ENCODE assay signal across 9 cellular contexts in the genomic region with DNA sequence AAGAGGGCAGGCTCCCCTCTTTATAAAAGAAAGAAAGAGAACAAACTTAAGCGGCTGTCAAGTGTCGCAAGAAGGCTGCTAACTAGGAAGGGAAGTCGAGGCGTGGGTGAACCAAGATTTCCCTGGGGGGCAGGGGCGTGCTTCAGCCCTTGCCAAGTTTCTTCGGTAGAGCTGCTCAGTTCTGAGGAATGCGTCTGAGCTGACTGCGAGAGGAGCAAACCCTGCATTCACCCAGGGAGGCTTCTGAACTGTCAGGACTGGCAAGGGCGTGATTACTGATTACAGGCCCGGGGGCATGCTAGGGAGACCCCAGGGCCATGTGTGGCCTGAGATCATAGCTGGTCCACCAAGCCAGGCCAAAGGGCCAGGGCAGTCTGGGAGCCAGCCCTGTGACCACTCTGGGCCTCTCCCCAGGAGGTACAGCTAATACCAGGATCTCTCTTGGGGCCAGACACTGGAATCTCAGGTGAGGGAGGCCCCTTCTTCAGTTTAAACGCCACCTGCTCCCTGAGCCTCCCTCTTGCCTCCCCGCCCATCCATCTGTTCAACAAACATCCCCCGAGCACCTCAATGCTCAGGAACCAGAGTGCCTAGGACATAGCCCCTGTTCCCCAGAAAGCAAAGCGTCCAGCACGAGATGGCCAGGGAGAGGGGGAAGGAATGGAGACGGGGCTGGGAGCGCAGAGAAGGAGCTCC. TPM values are rescaled to one million over a fixed set of nuclear protein-coding genes. Genes with fewer than 3 reads are reported as not detected.
DNase-seq lines count a peak whose midpoint lies in the region; ATAC-seq and TF ChIP-seq lines count a peak whose summit lies in the region.
"Had no signal": no experiment of that assay in that cellular context is flagged by ENCODE, and none has a peak within 500 bp of the region (broad histone marks: within the 10 kb centered on the region; RNA-seq: fewer than 3 reads in every experiment).

No MANE protein-coding gene starts in this region.

- H3K27ac Mint-ChIP-seq in neural progenitor cell = peak overlapping the region; percentile 50
- no peak overlapping the region for H3K27ac Mint-ChIP-seq in activated T-helper 1 cell treated with anti-CD3 and anti-CD28 coated beads, Interleukin-12 subunit alpha, Interleukin-12 subunit beta, Interleukin-2, Interleukin-4 antibody, amounts not matched to agents 30 ng/mL and 10 ng/mL and 1 ng/mL, durations not matched to agents 14 hours and 24 hours and 36 hours
- H3K27ac Mint-ChIP-seq: activated naive CD8-positive, alpha-beta T cell treated with anti-CD3 and anti-CD28 coated beads for 36 hours had no signal

- no peak for ATAC-seq in HG03521 (IDR thresholded peaks at IDR 0.05; ENCODE audit: unreplicated experiment)

- H3K27ac ChIP-seq in neural progenitor cell = no peak overlapping the region

- no peaks in the 10 kb centered on the region for H3K36me3 ChIP-seq in neural progenitor cell

- H3K4me2 ChIP-seq in neural progenitor cell = no peak overlapping the region

- peaks cover 19% of the 10 kb centered on the region for H3K4me1 Mint-ChIP-seq in neural progenitor cell
- peaks cover 5% of the 10 kb centered on the region for H3K4me1 Mint-ChIP-seq in activated T-helper 1 cell treated with anti-CD3 and anti-CD28 coated beads, Interleukin-12 subunit alpha, Interleukin-12 subunit beta, Interleukin-2, Interleukin-4 antibody, amounts not matched to agents 30 ng/mL and 10 ng/mL and 1 ng/mL, durations not matched to agents 14 hours and 24 hours and 36 hours (ENCODE audit: low read depth)

- no peak overlapping the region for H3K4me3 Mint-ChIP-seq in neural progenitor cell
- no peak overlapping the region for H3K4me3 Mint-ChIP-seq in activated T-helper 1 cell treated with anti-CD3 and anti-CD28 coated beads, Interleukin-12 subunit alpha, Interleukin-12 subunit beta, Interleukin-2, Interleukin-4 antibody, amounts not matched to agents 30 ng/mL and 10 ng/mL and 1 ng/mL, durations not matched to agents 14 hours and 24 hours and 36 hours
- H3K4me3 Mint-ChIP-seq: activated naive CD8-positive, alpha-beta T cell treated with anti-CD3 and anti-CD28 coated beads for 36 hours had no signal

- H3K36me3 Mint-ChIP-seq in neural progenitor cell = no peaks in the 10 kb centered on the region
- no peaks in the 10 kb centered on the region for H3K36me3 Mint-ChIP-seq in activated T-helper 1 cell treated with anti-CD3 and anti-CD28 coated beads, Interleukin-12 subunit alpha, Interleukin-12 subunit beta, Interleukin-2, Interleukin-4 antibody, amounts not matched to agents 30 ng/mL and 10 ng/mL and 1 ng/mL, durations not matched to agents 14 hours and 24 hours and 36 hours (ENCODE audit: low read depth)
- H3K36me3 Mint-ChIP-seq: activated naive CD8-positive, alpha-beta T cell treated with anti-CD3 and anti-CD28 coated beads for 36 hours had no signal

- H2AFZ ChIP-seq in neural progenitor cell (replicated peaks) = no peak overlapping the region

- H3K4me1 ChIP-seq in neural progenitor cell = peaks cover 8% of the 10 kb centered on the region

- intact Hi-C loops in activated T-helper 1 cell treated with anti-CD3 and anti-CD28 coated beads, Interleukin-12 subunit alpha, Interleukin-12 subunit beta, Interleukin-2, Interleukin-4 antibody, amounts not matched to agents 30 ng/mL and 10 ng/mL and 1 ng/mL, durations not matched to agents 14 hours and 24 hours and 36 hours (cut with micrococcal nuclease) = no loop called here

- H3K9ac ChIP-seq in neural progenitor cell = no peak overlapping the region

- H3F3A ChIP-seq in neural progenitor cell (ENCODE audit: low read depth) = no peaks in the 10 kb centered on the region

- no peaks in the 10 kb centered on the region for H3K79me2 ChIP-seq in neural progenitor cell (ENCODE audit: low read depth)

- no peaks in the 10 kb centered on the region for H4K20me1 ChIP-seq in neural progenitor cell (ENCODE audit: low read depth)

- no peaks in the 10 kb centered on the region for H3K27me3 ChIP-seq in neural progenitor cell

- no peaks in the 10 kb centered on the region for H3K9me3 Mint-ChIP-seq in neural progenitor cell
- no peaks in the 10 kb centered on the region for H3K9me3 Mint-ChIP-seq in activated T-helper 1 cell treated with anti-CD3 and anti-CD28 coated beads, Interleukin-12 subunit alpha, Interleukin-12 subunit beta, Interleukin-2, Interleukin-4 antibody, amounts not matched to agents 30 ng/mL and 10 ng/mL and 1 ng/mL, durations not matched to agents 14 hours and 24 hours and 36 hours
- H3K9me3 Mint-ChIP-seq: activated naive CD8-positive, alpha-beta T cell treated with anti-CD3 and anti-CD28 coated beads for 36 hours had no signal

- H3K4me3 ChIP-seq in epithelial cell of esophagus (ENCODE audit: low read length) (no peak overlapping the region), neural progenitor cell (no peak overlapping the region)

- TF ChIP-seq CTCF in epithelial cell of esophagus (IDR thresholded peaks at IDR 0.05; ENCODE audit: insufficient read depth, low read depth, low read length, missing control alignments) (no peak), neural progenitor cell (IDR thresholded peaks at IDR 0.05) (no peak)

- DNase-seq in CD1c-positive myeloid dendritic cell (ENCODE audit: extremely low spot score) (peak; percentile 67), NCI-H2171 treated with DMSO at 0.1 percent for 48 hours (lab: John Stamatoyannopoulos, UW) (peak; percentile 91), epithelial cell of esophagus (ENCODE audit: low read depth) (peak; percentile 43), neural progenitor cell (ENCODE audit: low spot score) (no peak)
- DNase-seq in activated T-helper 1 cell treated with anti-CD3 and anti-CD28 coated beads, Interleukin-12 subunit alpha, Interleukin-12 subunit beta, Interleukin-2, Interleukin-4 antibody, amounts not matched to agents 30 ng/mL and 10 ng/mL and 1 ng/mL, durations not matched to agents 14 hours and 24 hours and 36 hours (ENCODE audit: low spot score) = no peak
- DNase-seq in activated CD4-positive, alpha-beta T cell treated with anti-CD3 and anti-CD28 coated beads for 48 hours = no peak
- DNase-seq in activated CD4-positive, CD25-positive, alpha-beta regulatory T cell treated with anti-CD3 and anti-CD28 coated beads, Interleukin-2, amount 50 U/mL, for 72 hours = no peak
- DNase-seq: activated naive CD8-positive, alpha-beta T cell treated with anti-CD3 and anti-CD28 coated beads for 36 hours had no signal

- H3K27me3 Mint-ChIP-seq in neural progenitor cell (ENCODE audit: insufficient read depth, low read depth) = peaks cover 5% of the 10 kb centered on the region
- H3K27me3 Mint-ChIP-seq in activated T-helper 1 cell treated with anti-CD3 and anti-CD28 coated beads, Interleukin-12 subunit alpha, Interleukin-12 subunit beta, Interleukin-2, Interleukin-4 antibody, amounts not matched to agents 30 ng/mL and 10 ng/mL and 1 ng/mL, durations not matched to agents 14 hours and 24 hours and 36 hours (ENCODE audit: insufficient read depth) = peaks cover 5% of the 10 kb centered on the region
- H3K27me3 Mint-ChIP-seq: activated naive CD8-positive, alpha-beta T cell treated with anti-CD3 and anti-CD28 coated beads for 36 hours had no signal

- no peaks in the 10 kb centered on the region for H3K9me3 ChIP-seq in neural progenitor cell (ENCODE audit: low read depth)

RNA-seq across cellular contexts. Expression of a gene that starts 30.9 kb away (rescaled TPM):
- 3.9 and 9.2 TPM in 2 replicates for total RNA-seq in neural progenitor cell (ENCODE audit: low replicate concordance)
- total RNA-seq in activated T-helper 1 cell treated with anti-CD3 and anti-CD28 coated beads, Interleukin-12 subunit alpha, Interleukin-12 subunit beta, Interleukin-2, Interleukin-4 antibody, amounts not matched to agents 30 ng/mL and 10 ng/mL and 1 ng/mL, durations not matched to agents 14 hours and 24 hours and 36 hours = 0.51 and 0.60 TPM in 2 replicates

Comparison
In these comparisons a context has a peak if more than half of its experiments do, and no peak if none do; other contexts are left out.
1. DNase-seq: peak in CD1c-positive myeloid dendritic cell (single experiment), NCI-H2171 treated with DMSO at 0.1 percent for 48 hours (single experiment) and epithelial cell of esophagus (single experiment); none in neural progenitor cell (single experiment), activated T-helper 1 cell treated with anti-CD3 and anti-CD28 coated beads, Interleukin-12 subunit alpha, Interleukin-12 subunit beta, Interleukin-2, Interleukin-4 antibody, amounts not matched to agents 30 ng/mL and 10 ng/mL and 1 ng/mL, durations not matched to agents 14 hours and 24 hours and 36 hours (single experiment), activated CD4-positive, alpha-beta T cell treated with anti-CD3 and anti-CD28 coated beads for 48 hours (single experiment) and activated CD4-positive, CD25-positive, alpha-beta regulatory T cell treated with anti-CD3 and anti-CD28 coated beads, Interleukin-2, amount 50 U/mL, for 72 hours (single experiment).